10 cellular contexts compared by ENCODE assay signal in the genomic region with DNA sequence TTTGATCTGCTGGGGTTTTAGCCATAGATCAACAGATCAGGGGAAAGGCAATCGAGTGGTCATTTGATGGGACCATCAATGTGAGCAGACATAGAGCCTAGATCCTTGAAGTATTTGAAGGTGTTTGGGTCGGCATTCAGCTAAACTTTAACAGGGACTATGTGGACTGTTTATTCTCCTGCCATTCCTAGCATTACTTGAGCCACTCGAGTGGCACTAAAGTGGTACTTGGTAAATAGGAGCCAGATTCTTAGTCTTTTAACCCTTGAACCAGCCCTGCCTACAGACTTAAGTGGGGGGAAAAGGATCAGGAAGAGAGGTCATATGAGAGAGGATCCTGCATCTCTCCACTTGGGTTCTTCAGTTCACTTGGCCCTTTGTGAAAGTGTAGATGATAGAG. TPM values are rescaled to one million over a fixed set of nuclear protein-coding genes. Genes with fewer than 3 reads are reported as not detected.
DNase-seq lines count a peak whose midpoint lies in the region; TF ChIP-seq lines count a peak whose summit lies in the region.
"Had no signal": no experiment of that assay in that cellular context is flagged by ENCODE, and none has a peak within 500 bp of the region (broad histone marks: within the 10 kb centered on the region; RNA-seq: fewer than 3 reads in every experiment).

No MANE protein-coding gene starts in this region.

- no peak overlapping the region for H2BK120ac ChIP-seq in H9 (ENCODE audit: low read depth, low read length, poor library complexity, severe bottlenecking)

- peaks cover 51 to 83% (median 54%) of the 10 kb centered on the region in 11 experiments; a peak in 21 of 22 replicates for H4K20me1 ChIP-seq in BLaER1 treated with 17β-estradiol and CSF1 and Interleukin-3, amounts not matched to agents 10 nM and 100 nM
- no peaks in the 10 kb centered on the region for H4K20me1 ChIP-seq in H9 (ENCODE audit: control insufficient read depth, insufficient read depth, insufficient read length)

- H3K36me3 Mint-ChIP-seq in HFFc6 (ENCODE audit: low read depth) (peaks cover 35% of the 10 kb centered on the region), nephron (ENCODE audit: low read depth) (peaks cover 13% of the 10 kb centered on the region), progenitor cell of endocrine pancreas (ENCODE audit: insufficient read depth) (no peaks in the 10 kb centered on the region), H9 (ENCODE audit: insufficient read depth in 1 of 3, low read depth in 3 of 3) (peaks cover 0 to 24% (median 15%) of the 10 kb centered on the region in 3 experiments; a peak in 5 of 7 replicates)

- H3K4me2 ChIP-seq in BLaER1 treated with 17β-estradiol and CSF1 and Interleukin-3, amounts not matched to agents 10 nM and 100 nM: peak overlapping the region; percentile 29 to 89 (median 68)
- H3K4me2 ChIP-seq in H9 (ENCODE audit: insufficient read depth, insufficient read length, low read length): no peak overlapping the region

- H3K56ac ChIP-seq in H9 (ENCODE audit: insufficient read length, low read depth, low read length): no peak overlapping the region

- H2BK20ac ChIP-seq in H9 (ENCODE audit: low read depth, low read length, poor library complexity, severe bottlenecking): no peak overlapping the region

- H2BK5ac ChIP-seq in H9 (ENCODE audit: insufficient read length, low read length): no peak overlapping the region

- H2BK15ac ChIP-seq in H9 (ENCODE audit: low read depth, low read length): no peak overlapping the region

- H3K4me3 ChIP-seq in BLaER1 treated with 17β-estradiol and CSF1 and Interleukin-3, amounts not matched to agents 10 nM and 100 nM: peak overlapping the region in 8 of 10 experiments; percentile 26 to 59 (median 42); a peak in 13 of 20 replicates
- peak overlapping the region in 1 of 3 donors; percentile 29 for H3K4me3 ChIP-seq in breast epithelium

- H3K79me2 ChIP-seq in H9 (ENCODE audit: insufficient read depth, low read length): peaks cover 26% of the 10 kb centered on the region; the same call in 1 of the 2 replicates

- peaks cover 8 to 53% (median 42%) of the 10 kb centered on the region in 11 experiments; a peak in 19 of 22 replicates for H3K36me3 ChIP-seq in BLaER1 treated with 17β-estradiol and CSF1 and Interleukin-3, amounts not matched to agents 10 nM and 100 nM
- H3K36me3 ChIP-seq in breast epithelium: no peaks in the 10 kb centered on the region

- no peak overlapping the region for H2BK12ac ChIP-seq in H9 (ENCODE audit: insufficient read length, low read depth, low read length)

- H4K91ac ChIP-seq in H9 (ENCODE audit: insufficient read length, low read depth, low read length): no peak overlapping the region

- no CpG with 5 or more reads among the region's 3 CpGs for WGBS in H9 (ENCODE audit: extremely low coverage, insufficient read length, low lambda C conversion rate)

- H3K27me3 Mint-ChIP-seq in HFFc6 (ENCODE audit: insufficient read depth) (no peaks in the 10 kb centered on the region; the same call in 1 of the 2 replicates), nephron (ENCODE audit: low read depth) (no peaks in the 10 kb centered on the region), progenitor cell of endocrine pancreas (no peaks in the 10 kb centered on the region), H9 (ENCODE audit: low read depth) (no peaks in the 10 kb centered on the region)

- H3K9me3 Mint-ChIP-seq in HFFc6: no peaks in the 10 kb centered on the region
- H3K9me3 Mint-ChIP-seq in nephron: peaks cover 4% of the 10 kb centered on the region
- H3K9me3 Mint-ChIP-seq in progenitor cell of endocrine pancreas (ENCODE audit: low read depth): peaks cover 24% of the 10 kb centered on the region
- peaks cover 64 to 72% of the 10 kb centered on the region in 2 experiments for H3K9me3 Mint-ChIP-seq in H9

- DNase-seq in HFFc6 (no peak), breast epithelium (ENCODE audit: low spot score in 2 of 2) (no peak), 8988T (no peak), progenitor cell of endocrine pancreas (ENCODE audit: low spot score, unreplicated experiment) (no peak), H9 (no peak)
- no peak for DNase-seq in central memory CD4-positive, alpha-beta T cell
- DNase-seq: NCI-H2227 treated with DMSO at 0.1 percent for 48 hours; stimulated activated CD4-positive, alpha-beta T cell treated with anti-CD3 and anti-CD28 coated beads, Interleukin-2, amount 100 ng/mL, for 48 hours had no signal

- no peak overlapping the region for H3K14ac ChIP-seq in H9 (ENCODE audit: insufficient read depth, low read length)

- H3K27ac Mint-ChIP-seq in HFFc6 (peak overlapping the region; percentile 78), nephron (peak overlapping the region; percentile 67 to 75 (median 71)), progenitor cell of endocrine pancreas (no peak overlapping the region), H9 (no peak overlapping the region)

- H3K27ac ChIP-seq in BLaER1 treated with 17β-estradiol and CSF1 and Interleukin-3, amounts not matched to agents 10 nM and 100 nM: peak overlapping the region in 8 of 11 experiments; percentile 0 to 32 (median 3); a peak in 9 of 22 replicates
- H3K27ac ChIP-seq in breast epithelium (peak overlapping the region; percentile 48 to 82), H9 (ENCODE audit: insufficient read length, low read depth, low read length) (no peak overlapping the region)

- H4K5ac ChIP-seq in H9 (ENCODE audit: insufficient read length, low read depth, low read length): no peak overlapping the region

- no peak overlapping the region for H3T11ph ChIP-seq in H9 (ENCODE audit: low read length)

- H3K23ac ChIP-seq in H9 (ENCODE audit: insufficient read length, low read depth, low read length): no peak overlapping the region

- no peak overlapping the region for H2AFZ ChIP-seq in H9 (ENCODE audit: low read length)

- no peak overlapping the region for H2AK5ac ChIP-seq in H9 (ENCODE audit: insufficient read length, low read length)

- no peak overlapping the region for H4K8ac ChIP-seq in H9 (replicated peaks; ENCODE audit: insufficient read length, low read depth, low read length)

- TF ChIP-seq POLR2A in breast epithelium (IDR thresholded peaks at IDR 0.05): no peak

- no peak overlapping the region for H3K4ac ChIP-seq in H9 (ENCODE audit: low read depth, low read length)

- H3K18ac ChIP-seq in H9 (ENCODE audit: insufficient read length, low read depth, low read length): no peak overlapping the region

- H3K9me3 ChIP-seq in BLaER1 treated with 17β-estradiol and CSF1 and Interleukin-3, amounts not matched to agents 10 nM and 100 nM (replicated peaks in 1 of 11): peaks cover 0 to 5% (median 0%) of the 10 kb centered on the region in 11 experiments; a peak in 2 of 22 replicates
- H3K9me3 ChIP-seq in breast epithelium (no peaks in the 10 kb centered on the region), H9 (ENCODE audit: control insufficient read depth, low read depth, low read length) (peaks cover 20% of the 10 kb centered on the region)

- peaks cover 49 to 69% (median 58%) of the 10 kb centered on the region in 10 experiments for H3K4me1 ChIP-seq in BLaER1 treated with 17β-estradiol and CSF1 and Interleukin-3, amounts not matched to agents 10 nM and 100 nM
- H3K4me1 ChIP-seq in breast epithelium (no peaks in the 10 kb centered on the region), H9 (ENCODE audit: insufficient read depth, low read length) (0 out of 2 replicates have a peak, but pooled peaks cover 3% of the 10 kb centered on the region)

- no peaks in the 10 kb centered on the region for H3K79me1 ChIP-seq in H9 (ENCODE audit: insufficient read depth, low read depth, low read length, poor library complexity, severe bottlenecking)

- TF ChIP-seq CTCF in HFFc6 (IDR thresholded peaks at IDR 0.05) (no peak), breast epithelium (IDR thresholded peaks at IDR 0.05) (no peak), nephron (IDR thresholded peaks at IDR 0.05; ENCODE audit: unreplicated experiment in 3 of 3) (no peak), progenitor cell of endocrine pancreas (IDR thresholded peaks at IDR 0.05; ENCODE audit: unreplicated experiment) (no peak), H9 (conservative IDR thresholded peaks at IDR 0.05) (no peak)

- H3K4me1 Mint-ChIP-seq in HFFc6 (ENCODE audit: low read depth) (peaks cover 75% of the 10 kb centered on the region), nephron (peaks cover 48% of the 10 kb centered on the region), progenitor cell of endocrine pancreas (ENCODE audit: low read depth) (peaks cover 3% of the 10 kb centered on the region), H9 (peaks cover 18% of the 10 kb centered on the region in 2 experiments)

- no peaks in the 10 kb centered on the region for H3K23me2 ChIP-seq in H9 (ENCODE audit: insufficient read length, low read depth, low read length, poor library complexity, severe bottlenecking)

- peak overlapping the region; percentile 95 for H3K4me3 Mint-ChIP-seq in HFFc6
- peak overlapping the region in 2 of 3 experiments; percentile 10 to 69 for H3K4me3 Mint-ChIP-seq in nephron
- no peak overlapping the region for H3K4me3 Mint-ChIP-seq in progenitor cell of endocrine pancreas (ENCODE audit: low read depth)
- H3K4me3 Mint-ChIP-seq in H9: no peak overlapping the region

- intact Hi-C loops in breast epithelium (cut with DNase I; ENCODE audit: low total_unique reads): no loop called here

- peaks cover 17 to 85% (median 74%) of the 10 kb centered on the region in 11 experiments for H3K27me3 ChIP-seq in BLaER1 treated with 17β-estradiol and CSF1 and Interleukin-3, amounts not matched to agents 10 nM and 100 nM
- peaks cover 0 to 18% of the 10 kb centered on the region in 2 donors for H3K27me3 ChIP-seq in breast epithelium
- no peaks in the 10 kb centered on the region for H3K27me3 ChIP-seq in H9 (ENCODE audit: insufficient read depth, low read length)

- peak overlapping the region in 5 of 11 experiments; percentile 19 to 47 (median 40); a peak in 8 of 22 replicates for H3K9ac ChIP-seq in BLaER1 treated with 17β-estradiol and CSF1 and Interleukin-3, amounts not matched to agents 10 nM and 100 nM
- no peak overlapping the region for H3K9ac ChIP-seq in H9 (ENCODE audit: extremely low read depth, insufficient read length, low read length)

RNA-seq across cellular contexts. Expression of a gene that starts 3.8 kb away (rescaled TPM):
- total RNA-seq in HFFc6 (2021; fragmentation: NEBNext Ultra II Directional; extraction: Animal tissue kit (Norgen Biotek cat#: 25700)): 100 to 1,000 TPM; 410 to 540 (median 485) TPM
- total RNA-seq in breast epithelium (100 to 1,000 TPM; 132 to 190 (median 182) TPM), progenitor cell of endocrine pancreas (28.8 and 34.0 TPM in 2 replicates), H9 (2021) (126 and 129 TPM in 2 replicates)

Comparison
In these comparisons a context has a peak if more than half of its experiments do, and no peak if none do; other contexts are left out.
1. H3K27ac Mint-ChIP-seq: peak in HFFc6 (single experiment) and nephron (3 of 3); none in progenitor cell of endocrine pancreas (single experiment) and H9 (0 of 3).
2. H3K4me3 Mint-ChIP-seq: peak in HFFc6 (single experiment) and nephron (2 of 3); none in progenitor cell of endocrine pancreas (single experiment) and H9 (0 of 2).